ENCODE assay signal across 10 cellular contexts in genomic region chr6:156395276-156395675, GRCh38.
DNase-seq lines count a peak whose midpoint lies in the region; ATAC-seq, FAIRE-seq and TF ChIP-seq lines count a peak whose summit lies in the region.
"Had no signal": no experiment of that assay in that cellular context is flagged by ENCODE, and none has a peak within 500 bp of the region (broad histone marks: within the 10 kb centered on the region; RNA-seq: fewer than 3 reads in every experiment).

No MANE protein-coding gene starts in this region.

- H3K27ac Mint-ChIP-seq in activated CD8-positive, alpha-beta T cell treated with anti-CD3 and anti-CD28 coated beads for 36 hours: no peak overlapping the region
- no peak overlapping the region for H3K27ac Mint-ChIP-seq in activated CD8-positive, alpha-beta T cell treated with anti-CD3 and anti-CD28 coated beads, Interleukin-2, amount 10 ng/mL, durations not matched to agents 7 days and 5 days
- H3K27ac Mint-ChIP-seq in IgD-negative memory B cell: peak overlapping the region; percentile 79 to 95 (median 88)

- intact Hi-C loops in activated CD8-positive, alpha-beta T cell treated with anti-CD3 and anti-CD28 coated beads for 36 hours (cut with micrococcal nuclease): no loop called here

- H3K27ac ChIP-seq in thymus (ENCODE audit: low read depth): peak overlapping the region; percentile 68
- H3K27ac ChIP-seq: HL-60, sigmoid colon had no signal

- POLR2A ChIA-PET in activated CD8-positive, alpha-beta T cell treated with anti-CD3 and anti-CD28 coated beads for 36 hours (lab: Charles Lee): no interaction called here
- POLR2A ChIA-PET in activated CD8-positive, alpha-beta T cell treated with anti-CD3 and anti-CD28 coated beads, Interleukin-2, amount 10 ng/mL, durations not matched to agents 7 days and 5 days (lab: Charles Lee): no interaction called here

- no peaks in the 10 kb centered on the region for H3K9me3 Mint-ChIP-seq in activated CD8-positive, alpha-beta T cell treated with anti-CD3 and anti-CD28 coated beads for 36 hours
- no peaks in the 10 kb centered on the region for H3K9me3 Mint-ChIP-seq in activated CD8-positive, alpha-beta T cell treated with anti-CD3 and anti-CD28 coated beads, Interleukin-2, amount 10 ng/mL, durations not matched to agents 7 days and 5 days (ENCODE audit: insufficient read depth)
- H3K9me3 Mint-ChIP-seq in IgD-negative memory B cell: peaks cover 0 to 2% (median 0%) of the 10 kb centered on the region in 3 donors

- H3K4me1 ChIP-seq in thymus (ENCODE audit: control insufficient read depth, insufficient read depth, low read length): peaks cover 46% of the 10 kb centered on the region
- H3K4me1 ChIP-seq: sigmoid colon had no signal

- peaks cover 20% of the 10 kb centered on the region for H3K27me3 Mint-ChIP-seq in activated CD8-positive, alpha-beta T cell treated with anti-CD3 and anti-CD28 coated beads for 36 hours
- peaks cover 58% of the 10 kb centered on the region for H3K27me3 Mint-ChIP-seq in activated CD8-positive, alpha-beta T cell treated with anti-CD3 and anti-CD28 coated beads, Interleukin-2, amount 10 ng/mL, durations not matched to agents 7 days and 5 days (ENCODE audit: low read depth)
- H3K27me3 Mint-ChIP-seq in IgD-negative memory B cell: peaks cover 38% of the 10 kb centered on the region

- no peak for TF ChIP-seq CTCF in activated CD8-positive, alpha-beta T cell treated with anti-CD3 and anti-CD28 coated beads for 36 hours (IDR thresholded peaks at IDR 0.05)
- no peak for TF ChIP-seq CTCF in D721Med (IDR thresholded peaks at IDR 0.05; ENCODE audit: insufficient read depth, missing control alignments)

- no peaks in the 10 kb centered on the region for H3K27me3 ChIP-seq in thymus (ENCODE audit: control insufficient read depth, insufficient read depth)

- no peaks in the 10 kb centered on the region for H3K36me3 Mint-ChIP-seq in activated CD8-positive, alpha-beta T cell treated with anti-CD3 and anti-CD28 coated beads for 36 hours (ENCODE audit: low read depth)
- no peaks in the 10 kb centered on the region for H3K36me3 Mint-ChIP-seq in activated CD8-positive, alpha-beta T cell treated with anti-CD3 and anti-CD28 coated beads, Interleukin-2, amount 10 ng/mL, durations not matched to agents 7 days and 5 days (ENCODE audit: low read depth)
- no peaks in the 10 kb centered on the region for H3K36me3 Mint-ChIP-seq in IgD-negative memory B cell

- H3K9me3 ChIP-seq in thymus (ENCODE audit: control insufficient read depth): no peaks in the 10 kb centered on the region
- H3K9me3 ChIP-seq: sigmoid colon had no signal

- H3K4me3 Mint-ChIP-seq in activated CD8-positive, alpha-beta T cell treated with anti-CD3 and anti-CD28 coated beads for 36 hours: no peak overlapping the region
- no peak overlapping the region for H3K4me3 Mint-ChIP-seq in activated CD8-positive, alpha-beta T cell treated with anti-CD3 and anti-CD28 coated beads, Interleukin-2, amount 10 ng/mL, durations not matched to agents 7 days and 5 days
- peak overlapping the region; percentile 63 to 88 (median 82) for H3K4me3 Mint-ChIP-seq in IgD-negative memory B cell

- no peak for FAIRE-seq in D721Med (lab: Jason Lieb, UNC)

- 38% methylated on average over 6 of the region's 6 CpGs for WGBS in thymus

- H3K4me3 ChIP-seq in thymus (ENCODE audit: low read length): no peak overlapping the region
- H3K4me3 ChIP-seq: sigmoid colon had no signal

- peak; percentile 70 for DNase-seq in activated CD8-positive, alpha-beta T cell treated with anti-CD3 and anti-CD28 coated beads for 36 hours
- no peak for DNase-seq in activated CD8-positive, alpha-beta T cell treated with anti-CD3 and anti-CD28 coated beads, Interleukin-2, amount 10 ng/mL, durations not matched to agents 7 days and 5 days
- DNase-seq in activated naive CD4-positive, alpha-beta T cell treated with Interleukin-2 at 50 U/mL for 16 hours: peak; percentile 63
- DNase-seq in NCI-H2196 treated with DMSO at 0.1 percent for 48 hours (lab: John Stamatoyannopoulos, UW; ENCODE audit: unreplicated experiment) (no peak), D721Med (ENCODE audit: insufficient read length, low spot score) (no peak), cortex of kidney (lab: John Stamatoyannopoulos, UW) (no peak)
- DNase-seq: sigmoid colon had no signal

- CTCF ChIA-PET in activated CD8-positive, alpha-beta T cell treated with anti-CD3 and anti-CD28 coated beads for 36 hours (lab: Charles Lee): interaction anchor here (1.3 kb wide), 1 partner anchor 32 kb away, joined by 5 read pairs; no protein-coding TSS in a partner anchor
- CTCF ChIA-PET in activated CD8-positive, alpha-beta T cell treated with anti-CD3 and anti-CD28 coated beads, Interleukin-2, amount 10 ng/mL, durations not matched to agents 7 days and 5 days (lab: Charles Lee): interaction anchor here (1.9 kb wide), 1 partner anchor 9 kb away, joined by 4 read pairs; no protein-coding TSS in a partner anchor

- H3K4me1 Mint-ChIP-seq in activated CD8-positive, alpha-beta T cell treated with anti-CD3 and anti-CD28 coated beads for 36 hours (ENCODE audit: low read depth): peaks cover 47% of the 10 kb centered on the region
- H3K4me1 Mint-ChIP-seq in activated CD8-positive, alpha-beta T cell treated with anti-CD3 and anti-CD28 coated beads, Interleukin-2, amount 10 ng/mL, durations not matched to agents 7 days and 5 days (ENCODE audit: low read depth): peaks cover 20% of the 10 kb centered on the region
- H3K4me1 Mint-ChIP-seq in IgD-negative memory B cell: peaks cover 55 to 67% (median 58%) of the 10 kb centered on the region in 3 donors

- peak; percentile 50 for ATAC-seq in activated CD8-positive, alpha-beta T cell treated with anti-CD3 and anti-CD28 coated beads for 36 hours
- no peak for ATAC-seq in activated CD8-positive, alpha-beta T cell treated with anti-CD3 and anti-CD28 coated beads, Interleukin-2, amount 10 ng/mL, durations not matched to agents 7 days and 5 days

- H3K36me3 ChIP-seq in thymus (ENCODE audit: control insufficient read depth, insufficient read depth): no peaks in the 10 kb centered on the region
- H3K36me3 ChIP-seq: sigmoid colon had no signal

Comparison
In these comparisons a context has a peak if more than half of its experiments do, and no peak if none do; other contexts are left out.
1. DNase-seq: peak in activated CD8-positive, alpha-beta T cell treated with anti-CD3 and anti-CD28 coated beads for 36 hours (single experiment) and activated naive CD4-positive, alpha-beta T cell treated with Interleukin-2 at 50 U/mL for 16 hours (single experiment); none in activated CD8-positive, alpha-beta T cell treated with anti-CD3 and anti-CD28 coated beads, Interleukin-2, amount 10 ng/mL, durations not matched to agents 7 days and 5 days (single experiment), NCI-H2196 treated with DMSO at 0.1 percent for 48 hours (single experiment), D721Med (single experiment) and cortex of kidney (single experiment).
2. H3K27ac Mint-ChIP-seq: peak in IgD-negative memory B cell (3 of 3); none in activated CD8-positive, alpha-beta T cell treated with anti-CD3 and anti-CD28 coated beads for 36 hours (single experiment) and activated CD8-positive, alpha-beta T cell treated with anti-CD3 and anti-CD28 coated beads, Interleukin-2, amount 10 ng/mL, durations not matched to agents 7 days and 5 days (single experiment).
3. H3K4me3 Mint-ChIP-seq: peak in IgD-negative memory B cell (4 of 4); none in activated CD8-positive, alpha-beta T cell treated with anti-CD3 and anti-CD28 coated beads for 36 hours (single experiment) and activated CD8-positive, alpha-beta T cell treated with anti-CD3 and anti-CD28 coated beads, Interleukin-2, amount 10 ng/mL, durations not matched to agents 7 days and 5 days (single experiment).